ENCODE assay signal across 19 cellular contexts in genomic region chr3:190238871-190239270, GRCh38.
A peak's percentile ranks its signal among the peaks of the same experiment; 100 is the strongest.
DNase-seq lines count a peak whose midpoint lies in the region; ATAC-seq, FAIRE-seq and TF ChIP-seq lines count a peak whose summit lies in the region.
"Had no signal": no experiment of that assay in that cellular context is flagged by ENCODE, and none has a peak within 500 bp of the region (broad histone marks: within the 10 kb centered on the region; RNA-seq: fewer than 3 reads in every experiment).

No MANE protein-coding gene starts in this region.

- H3K9me3 ChIP-seq in H1 (ENCODE audit: insufficient read depth in 2 of 2, low read depth in 1 of 2, low read length in 1 of 2) = no peaks in the 10 kb centered on the region
- H3K9me3 ChIP-seq in neural progenitor cell (ENCODE audit: low read depth) = no peaks in the 10 kb centered on the region
- no peaks in the 10 kb centered on the region for H3K9me3 ChIP-seq in neuronal stem cell (replicated peaks in 1 of 2; ENCODE audit: control insufficient read depth in 2 of 2, insufficient read depth in 1 of 2, low read depth in 1 of 2, low read length in 2 of 2)
- H3K9me3 ChIP-seq in adrenal gland (replicated peaks in 1 of 3) = peaks cover 0 to 8% (median 5%) of the 10 kb centered on the region in 3 donors

- TF ChIP-seq CTCF in GM23338 (conservative IDR thresholded peaks at IDR 0.05; ENCODE audit: low read depth in 2 of 2) (no peak), KMS-11 (conservative IDR thresholded peaks at IDR 0.05; ENCODE audit: low read depth, low read length) (no peak), H1 (IDR thresholded peaks at IDR 0.05; ENCODE audit: control extremely low read depth in 1 of 3, insufficient read depth in 1 of 3, low read depth in 1 of 3, low read length in 3 of 3) (no peak), neural progenitor cell (IDR thresholded peaks at IDR 0.05) (no peak), adrenal gland (IDR thresholded peaks at IDR 0.05) (no peak)

- no peak overlapping the region for H3K4me3 ChIP-seq in GM23338
- H3K4me3 ChIP-seq in KMS-11 (IDR thresholded peaks at IDR 0.05; ENCODE audit: insufficient read depth, low read depth, low read length) = no peak overlapping the region
- H3K4me3 ChIP-seq in H1 (ENCODE audit: extremely low read depth in 1 of 4, insufficient read depth in 2 of 4, low read depth in 3 of 4, low read length in 4 of 4) = no peak overlapping the region
- no peak overlapping the region for H3K4me3 ChIP-seq in neural progenitor cell
- no peak overlapping the region for H3K4me3 ChIP-seq in neuronal stem cell (ENCODE audit: low read length in 2 of 2)
- no peak overlapping the region for H3K4me3 ChIP-seq in adrenal gland

- H3K27me3 ChIP-seq in GM23338 (ENCODE audit: insufficient read depth) (no peaks in the 10 kb centered on the region), KMS-11 (ENCODE audit: insufficient read depth, low read depth) (no peaks in the 10 kb centered on the region), H1 (replicated peaks in 1 of 4; ENCODE audit: control insufficient read depth in 3 of 4, extremely low read depth in 1 of 4, insufficient read depth in 3 of 4, low read length in 3 of 4) (no peaks in the 10 kb centered on the region), neural progenitor cell (no peaks in the 10 kb centered on the region), neuronal stem cell (ENCODE audit: control insufficient read depth in 3 of 3, insufficient read depth in 3 of 3, low read depth in 1 of 3, low read length in 3 of 3) (no peaks in the 10 kb centered on the region), adrenal gland (no peaks in the 10 kb centered on the region)

- H3K9ac ChIP-seq in KMS-11 = peak overlapping the region; percentile 30; the same call in 1 of the 2 replicates
- no peak overlapping the region for H3K9ac ChIP-seq in H1 (replicated peaks in 1 of 4; ENCODE audit: extremely low read depth in 1 of 4, low read depth in 3 of 4, low read length in 3 of 4)
- no peak overlapping the region for H3K9ac ChIP-seq in neural progenitor cell
- no peak overlapping the region for H3K9ac ChIP-seq in neuronal stem cell (ENCODE audit: low read depth, low read length, poor library complexity)

- POLR2A ChIA-PET in H1 (lab: Charles Lee; ENCODE audit: partially characterized antibody) = interaction anchor here (0.9 kb wide), 1 partner anchor 83 kb away, joined by 3 read pairs; the partner anchor contains the start of gene CLDN1

- DNase-seq in GM23338 (ENCODE audit: low spot score) = peak; percentile 10
- DNase-seq in H1 (ENCODE audit: low read depth in 1 of 2, low spot score in 2 of 2) = no peak
- no peak for DNase-seq in neural progenitor cell (ENCODE audit: low spot score)
- DNase-seq in neuronal stem cell (ENCODE audit: low spot score) = no peak
- no peak for DNase-seq in stimulated activated CD4-positive, alpha-beta T cell treated with anti-CD3 and anti-CD28 coated beads, Interleukin-15, amount 100 ng/mL, for 24 hours
- no peak for DNase-seq in adrenal gland
- DNase-seq in amniotic stem cell (lab: John Stamatoyannopoulos, UW) = no peak
- DNase-seq: C1 segment of cervical spinal cord; CD4-positive, alpha-beta T cell; DMS153; DMS79 treated with DMSO at 0.1 percent for 48 hours; EL; GDM1 had no signal

- H2AFZ ChIP-seq in GM23338 (peak overlapping the region; percentile 61; the same call in 1 of the 2 replicates), KMS-11 (ENCODE audit: low read depth) (no peak overlapping the region), H1 (ENCODE audit: low read length) (no peak overlapping the region), neural progenitor cell (replicated peaks) (peak overlapping the region; percentile 23), neuronal stem cell (ENCODE audit: low read length) (no peak overlapping the region)

- no peak for FAIRE-seq in H1 (lab: Jason Lieb, UNC)
- FAIRE-seq: A204.1, D721Med, GM12892 had no signal

- no peak overlapping the region for H4K5ac ChIP-seq in H1 (ENCODE audit: insufficient read length, low read depth, low read length)

- no peak for TF ChIP-seq EP300 in H1 (IDR thresholded peaks at IDR 0.05; ENCODE audit: borderline replicate concordance in 1 of 2, low read depth in 2 of 2, low read length in 2 of 2)

- H3K27ac Mint-ChIP-seq in GM23338 (no peak overlapping the region), neural progenitor cell (no peak overlapping the region)
- H3K27ac Mint-ChIP-seq: B cell; CD4-positive, alpha-beta T cell; IgD-negative memory B cell had no signal

- H3K36me3 ChIP-seq in GM23338 (ENCODE audit: insufficient read depth) (no peaks in the 10 kb centered on the region), KMS-11 (ENCODE audit: insufficient read depth) (no peaks in the 10 kb centered on the region), H1 (ENCODE audit: control insufficient read depth in 2 of 4, insufficient read depth in 4 of 4, low read length in 3 of 4) (no peaks in the 10 kb centered on the region), neural progenitor cell (no peaks in the 10 kb centered on the region), neuronal stem cell (replicated peaks in 1 of 2; ENCODE audit: control insufficient read depth in 2 of 2, insufficient read depth in 2 of 2, low read length in 2 of 2) (no peaks in the 10 kb centered on the region), adrenal gland (replicated peaks in 1 of 2) (no peaks in the 10 kb centered on the region)

- H3K9me3 Mint-ChIP-seq in GM23338 = peaks cover 24% of the 10 kb centered on the region; the same call in 2 of the 3 replicates
- peaks cover 43% of the 10 kb centered on the region for H3K9me3 Mint-ChIP-seq in neural progenitor cell

- H3K79me2 ChIP-seq in GM23338 (replicated peaks; ENCODE audit: insufficient read depth) (no peaks in the 10 kb centered on the region), KMS-11 (ENCODE audit: insufficient read depth, low read depth) (no peaks in the 10 kb centered on the region), H1 (ENCODE audit: control insufficient read depth in 1 of 2, insufficient read depth in 2 of 2, low read length in 2 of 2) (no peaks in the 10 kb centered on the region), neural progenitor cell (ENCODE audit: low read depth) (no peaks in the 10 kb centered on the region)

- intact Hi-C loops in adrenal gland (cut with DNase I) = no loop called here

- no peak overlapping the region for H2BK12ac ChIP-seq in H1 (ENCODE audit: low read depth, low read length)
- H2BK12ac ChIP-seq in neuronal stem cell (ENCODE audit: low read length) = no peak overlapping the region

- H3K23me2 ChIP-seq in H1 (ENCODE audit: low read depth, low read length) = no peaks in the 10 kb centered on the region

- no peak overlapping the region for H2BK15ac ChIP-seq in H1 (ENCODE audit: low read length)
- no peak overlapping the region for H2BK15ac ChIP-seq in neuronal stem cell (ENCODE audit: low read length)

- no peak for TF ChIP-seq RAD21 in H1 (IDR thresholded peaks at IDR 0.05 in 1 of 2, conservative IDR thresholded peaks at IDR 0.05 in 1 of 2; ENCODE audit: low read depth in 2 of 2, low read length in 2 of 2)

- H3K4me1 Mint-ChIP-seq in GM23338 = no peaks in the 10 kb centered on the region
- no peaks in the 10 kb centered on the region for H3K4me1 Mint-ChIP-seq in neural progenitor cell
- H3K4me1 Mint-ChIP-seq: B cell, IgD-negative memory B cell had no signal

- H4K8ac ChIP-seq in H1 (ENCODE audit: extremely low read depth, insufficient read depth, low read length) = 0 out of 2 replicates have a peak overlapping the region, but pooled peaks have one; percentile 5
- no peak overlapping the region for H4K8ac ChIP-seq in neuronal stem cell (ENCODE audit: low read depth, low read length)

- H3K4me2 ChIP-seq in GM23338 (no peak overlapping the region), KMS-11 (no peak overlapping the region), H1 (ENCODE audit: insufficient read depth in 1 of 2, low read depth in 2 of 2, low read length in 2 of 2) (no peak overlapping the region), neural progenitor cell (no peak overlapping the region), neuronal stem cell (ENCODE audit: insufficient read depth, low read length, poor library complexity, severe bottlenecking) (no peak overlapping the region)

- H2AK5ac ChIP-seq in H1 (ENCODE audit: low read depth, low read length) = no peak overlapping the region
- no peak overlapping the region for H2AK5ac ChIP-seq in neuronal stem cell (ENCODE audit: low read depth, low read length)

- no peak overlapping the region for H3K4me3 Mint-ChIP-seq in GM23338
- no peak overlapping the region for H3K4me3 Mint-ChIP-seq in neural progenitor cell
- H3K4me3 Mint-ChIP-seq: B cell; CD4-positive, alpha-beta T cell; IgD-negative memory B cell had no signal

- no peaks in the 10 kb centered on the region for H3K4me1 ChIP-seq in GM23338 (ENCODE audit: insufficient read depth)
- H3K4me1 ChIP-seq in KMS-11 (ENCODE audit: low read depth, poor library complexity, severe bottlenecking) = peaks cover 10% of the 10 kb centered on the region
- H3K4me1 ChIP-seq in H1 (replicated peaks in 1 of 4; ENCODE audit: control insufficient read depth in 3 of 4, insufficient read depth in 4 of 4, low read length in 3 of 4) = no peaks in the 10 kb centered on the region; a peak in 1 of 7 replicates
- H3K4me1 ChIP-seq in neural progenitor cell = no peaks in the 10 kb centered on the region
- H3K4me1 ChIP-seq in neuronal stem cell (ENCODE audit: control insufficient read depth in 2 of 2, insufficient read depth in 1 of 2, low read depth in 1 of 2, low read length in 2 of 2) = no peaks in the 10 kb centered on the region
- H3K4me1 ChIP-seq in adrenal gland (replicated peaks in 1 of 2) = no peaks in the 10 kb centered on the region

- no peak overlapping the region for H2BK20ac ChIP-seq in H1 (ENCODE audit: low read length)

- H3K18ac ChIP-seq in H1 (ENCODE audit: extremely low read depth, low read length) (0 out of 2 replicates have a peak overlapping the region, but pooled peaks have one; percentile 4), neuronal stem cell (ENCODE audit: low read length) (no peak overlapping the region)

- H3K14ac ChIP-seq in H1 (ENCODE audit: insufficient read length) = no peak overlapping the region
- no peak overlapping the region for H3K14ac ChIP-seq in neuronal stem cell (ENCODE audit: low read length)

- H3K4ac ChIP-seq in H1 (replicated peaks; ENCODE audit: insufficient read length, low read depth, low read length) (no peak overlapping the region), neuronal stem cell (ENCODE audit: low read length) (no peak overlapping the region)

- H4K91ac ChIP-seq in H1 (replicated peaks; ENCODE audit: insufficient read length, low read length) (no peak overlapping the region), neuronal stem cell (ENCODE audit: low read depth, low read length, poor library complexity) (no peak overlapping the region)

- no peak for TF ChIP-seq POLR2A in H1 (IDR thresholded peaks at IDR 0.05; ENCODE audit: control extremely low read depth in 1 of 2, low read depth in 2 of 2, low read length in 2 of 2)
- no peak for TF ChIP-seq POLR2A in adrenal gland (IDR thresholded peaks at IDR 0.05)

- H2BK5ac ChIP-seq in H1 (ENCODE audit: low read depth, low read length) (no peak overlapping the region), neuronal stem cell (ENCODE audit: low read length) (no peak overlapping the region)

- no peaks in the 10 kb centered on the region for H4K20me1 ChIP-seq in GM23338 (replicated peaks; ENCODE audit: insufficient read depth)
- no peaks in the 10 kb centered on the region for H4K20me1 ChIP-seq in KMS-11 (ENCODE audit: insufficient read depth)
- no peaks in the 10 kb centered on the region for H4K20me1 ChIP-seq in H1 (replicated peaks in 1 of 2; ENCODE audit: control insufficient read depth in 1 of 2, insufficient read depth in 2 of 2, low read length in 2 of 2)
- H4K20me1 ChIP-seq in neural progenitor cell (ENCODE audit: low read depth) = no peaks in the 10 kb centered on the region

- no peaks in the 10 kb centered on the region for H3K27me3 Mint-ChIP-seq in GM23338 (ENCODE audit: insufficient read depth, low read depth, poor library complexity)
- peaks cover 2% of the 10 kb centered on the region for H3K27me3 Mint-ChIP-seq in neural progenitor cell (ENCODE audit: insufficient read depth, low read depth)
- H3K27me3 Mint-ChIP-seq: B cell had no signal

- H3K36me3 Mint-ChIP-seq in GM23338 (ENCODE audit: low read depth) (peaks cover 8% of the 10 kb centered on the region), neural progenitor cell (peaks cover 2% of the 10 kb centered on the region)
- H3K36me3 Mint-ChIP-seq: IgD-negative memory B cell had no signal

- H3K23ac ChIP-seq in H1 (ENCODE audit: insufficient read length) (no peak overlapping the region), neuronal stem cell (ENCODE audit: low read depth, low read length, poor library complexity) (no peak overlapping the region)

- no peak overlapping the region for H3K27ac ChIP-seq in GM23338 (ENCODE audit: low read depth)
- H3K27ac ChIP-seq in KMS-11 = peak overlapping the region; percentile 56
- no peak overlapping the region for H3K27ac ChIP-seq in H1 (ENCODE audit: low read depth, low read length)
- H3K27ac ChIP-seq in neural progenitor cell = no peak overlapping the region
- H3K27ac ChIP-seq in neuronal stem cell (replicated peaks; ENCODE audit: low read length) = no peak overlapping the region
- no peak overlapping the region for H3K27ac ChIP-seq in adrenal gland

- H3K9me2 ChIP-seq in GM23338 (ENCODE audit: insufficient read depth) = no peaks in the 10 kb centered on the region; the same call in 1 of the 2 replicates

- no peaks in the 10 kb centered on the region for H3K79me1 ChIP-seq in H1 (ENCODE audit: low read depth, low read length)
- H3K79me1 ChIP-seq in neuronal stem cell (ENCODE audit: low read depth, low read length) = no peaks in the 10 kb centered on the region

- ATAC-seq in GM23338 = no peak; the same call in 1 of the 3 replicates

- no peaks in the 10 kb centered on the region for H3F3A ChIP-seq in GM23338 (replicated peaks; ENCODE audit: low read depth)
- H3F3A ChIP-seq in neural progenitor cell (ENCODE audit: low read depth) = no peaks in the 10 kb centered on the region

- 90% methylated on average over 5 of the region's 5 CpGs; no CpG with 5 or more reads in 1 of the 2 experiments for WGBS in H1 (ENCODE audit: extremely low coverage in 1 of 2, insufficient coverage in 1 of 2, insufficient read length in 1 of 2, insufficient replicate concordance in 2 of 2, low coverage in 1 of 2, low lambda C conversion rate in 2 of 2, missing lambda C conversion rate in 1 of 2), 2 experiments
- WGBS in neuronal stem cell (ENCODE audit: extremely low coverage in 2 of 2, insufficient read length in 2 of 2, insufficient replicate concordance in 1 of 2), 2 donors = no CpG with 5 or more reads among the region's 5 CpGs
- 89 to 100% (median 91%) methylated on average over 2 to 5 of the region's 5 CpGs for WGBS in adrenal gland, 4 donors

- CTCF ChIA-PET in H1 (lab: Charles Lee; ENCODE audit: partially characterized antibody) = interaction anchor here (0.7 to 1.5 kb wide), 8 partner anchors 11 to 278 kb away, joined by 3 to 7 read pairs (median 4); partner anchors contain the start of gene CLDN1

- H3K56ac ChIP-seq in H1 (replicated peaks; ENCODE audit: insufficient read length, low read depth, low read length) = no peak overlapping the region

- H2BK120ac ChIP-seq in H1 (replicated peaks; ENCODE audit: low read depth, low read length) (no peak overlapping the region), neuronal stem cell (ENCODE audit: low read depth, low read length) (no peak overlapping the region)

Comparison
In these comparisons a context has a peak if more than half of its experiments do, and no peak if none do; other contexts are left out.
1. H2AFZ ChIP-seq: peak in GM23338 (single experiment) and neural progenitor cell (single experiment); none in KMS-11 (single experiment), H1 (single experiment) and neuronal stem cell (single experiment).